In the genomic region with DNA sequence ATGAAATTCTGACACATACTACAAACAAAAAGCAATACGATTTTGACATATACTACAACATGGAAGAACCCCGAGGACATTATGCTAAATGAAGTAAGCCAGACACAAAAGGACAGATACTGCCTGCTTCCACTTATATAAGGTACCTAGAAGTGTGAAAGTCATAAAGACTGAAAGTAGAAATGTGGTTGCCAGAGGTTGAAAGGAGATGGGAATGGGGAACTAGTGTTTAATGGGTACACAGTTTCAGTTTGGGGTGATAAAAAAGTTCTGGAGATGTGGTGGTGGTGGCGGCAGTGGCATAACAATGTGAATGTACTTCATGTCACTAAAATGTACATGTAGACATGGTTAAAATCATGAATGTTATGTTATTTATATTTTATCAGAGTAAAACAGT, we compare ENCODE assay signal across 21 cellular contexts. TPM values are rescaled to one million over a fixed set of nuclear protein-coding genes. Genes with fewer than 3 reads are reported as not detected.
DNase-seq lines count a peak whose midpoint lies in the region; ATAC-seq, FAIRE-seq and TF ChIP-seq lines count a peak whose summit lies in the region.
"Had no signal": no experiment of that assay in that cellular context is flagged by ENCODE, and none has a peak within 500 bp of the region (broad histone marks: within the 10 kb centered on the region; RNA-seq: fewer than 3 reads in every experiment).

No MANE protein-coding gene starts in this region.

- in situ Hi-C loops in HepG2 (cut with HindIII; ENCODE audit: extremely low pct_ligation_motif_present, low pct_unique_long_range_greater_than_20kb): no loop called here

- TF ChIP-seq EP300 in HepG2 (IDR thresholded peaks at IDR 0.05; ENCODE audit: low read depth in 2 of 2, low read length in 2 of 2) (no peak), HepG2 (CRISPR knock-in tag; IDR thresholded peaks at IDR 0.05; ENCODE audit: borderline replicate concordance) (no peak)

- H3K4me1 ChIP-seq in HepG2 (ENCODE audit: insufficient read depth, low read length): peaks cover 18% of the 10 kb centered on the region
- H3K4me1 ChIP-seq: HAP-1, uterus had no signal

- no peak for TF ChIP-seq RAD21 in HepG2 (CRISPR knock-in tag; IDR thresholded peaks at IDR 0.05)

- no peaks in the 10 kb centered on the region for H4K20me1 ChIP-seq in HepG2 (ENCODE audit: insufficient read depth, low read length)

- POLR2A ChIA-PET in HepG2 (lab: Yijun Ruan, JAX): no interaction called here

- DNase-seq in GM12891 (ENCODE audit: insufficient read length, low spot score): no peak
- DNase-seq in hippocampal formation (lab: John Stamatoyannopoulos, UW): no peak
- DNase-seq in central memory CD4-positive, alpha-beta T cell: no peak
- DNase-seq in HepG2 (ENCODE audit: low spot score): no peak
- DNase-seq: ACHN; DMS 273 treated with DMSO at 0.1 percent for 48 hours; left ventricle myocardium superior; NCI-H187; NCI-H226; stimulated activated CD4-positive, alpha-beta T cell treated with anti-CD3 and anti-CD28 coated beads, Interleukin-4, amount 100 ng/mL, for 1 hour; uterus had no signal

- H3K27ac ChIP-seq in HepG2 (ENCODE audit: extremely low read length, insufficient read depth, low read length): no peak overlapping the region
- H3K27ac ChIP-seq: coronary artery, SK-N-MC, uterus had no signal

- intact Hi-C loops in HepG2 (cut with micrococcal nuclease; ENCODE audit: unreplicated experiment): no loop called here

- no peaks in the 10 kb centered on the region for H3K9me3 ChIP-seq in HepG2 (ENCODE audit: low read length)
- H3K9me3 ChIP-seq: HAP-1, uterus had no signal

- no TSS peak for BruUV-seq in HepG2 (replicated peaks; lab: Mats Ljungman, UMichigan)

- no peaks in the 10 kb centered on the region for H3K36me3 ChIP-seq in HepG2 (replicated peaks in 1 of 2; ENCODE audit: control insufficient read depth in 1 of 2, insufficient read depth in 2 of 2, low read length in 2 of 2)
- H3K36me3 ChIP-seq: HAP-1, uterus had no signal

- H3K4me2 ChIP-seq in HepG2 (ENCODE audit: low read depth, low read length): no peak overlapping the region
- H3K4me2 ChIP-seq: smooth muscle cell had no signal

- ATAC-seq in GM18870 (IDR thresholded peaks at IDR 0.05; ENCODE audit: unreplicated experiment): peak; percentile 76
- peak; percentile 56 for ATAC-seq in HG02798 (IDR thresholded peaks at IDR 0.05; ENCODE audit: poor library complexity, unreplicated experiment)
- peak; percentile 48 for ATAC-seq in HG03520 (IDR thresholded peaks at IDR 0.05; ENCODE audit: unreplicated experiment)
- no peak for ATAC-seq in HG03196 (IDR thresholded peaks at IDR 0.05; ENCODE audit: unreplicated experiment)
- ATAC-seq in HepG2: no peak
- ATAC-seq: left ventricle myocardium superior, WTC11 had no signal

- no peak for TF ChIP-seq POLR2A in GM12891 (IDR thresholded peaks at IDR 0.05; ENCODE audit: low read depth, low read length)
- TF ChIP-seq POLR2A in HepG2 (IDR thresholded peaks at IDR 0.05; ENCODE audit: insufficient read depth in 1 of 2, low read depth in 2 of 2, low read length in 2 of 2): no peak

- no peak overlapping the region for H3K4me3 ChIP-seq in HepG2 (replicated peaks in 1 of 3; ENCODE audit: insufficient read depth in 1 of 3, low read depth in 2 of 3, low read length in 3 of 3)
- H3K4me3 ChIP-seq: coronary artery, HAP-1, SK-N-MC, smooth muscle cell, uterus had no signal

- WGBS in HepG2 (ENCODE audit: low lambda C conversion rate): 37% methylated on average over 3 of the region's 3 CpGs

- H3K27me3 ChIP-seq in HepG2 (ENCODE audit: control insufficient read depth in 1 of 2, insufficient read depth in 2 of 2, low read length in 2 of 2): no peaks in the 10 kb centered on the region
- H3K27me3 ChIP-seq: uterus had no signal

- FAIRE-seq in GM12891 (lab: Jason Lieb, UNC) (peak; percentile 61), HepG2 (lab: Jason Lieb, UNC) (no peak)
- FAIRE-seq: endometrium had no signal

- H2AFZ ChIP-seq in HepG2 (ENCODE audit: low read length): no peak overlapping the region

- no peak for TF ChIP-seq CTCF in HepG2 (CRISPR knock-in tag; IDR thresholded peaks at IDR 0.05)

- CTCF ChIA-PET in HepG2 (lab: Yijun Ruan, JAX; ENCODE audit: low intra/inter-chr PET ratio, low total read pairs): no interaction called here

- no peaks in the 10 kb centered on the region for H3K79me2 ChIP-seq in HepG2 (ENCODE audit: insufficient read depth, low read length)

- H3K9ac ChIP-seq in HepG2 (ENCODE audit: insufficient read depth, low read depth, low read length): no peak overlapping the region

TF ChIP-seq in GM12891, 5 proteins besides CTCF, POLR2A, EP300 and RAD21:
- TF ChIP-seq SPI1 (IDR thresholded peaks at IDR 0.05; ENCODE audit: low read depth, low read length) (0 out of 2 replicates have a peak, but pooled peaks have one; percentile 31), TAF1 (IDR thresholded peaks at IDR 0.05; ENCODE audit: low read depth, low read length) (no peak), PAX5 (IDR thresholded peaks at IDR 0.05; ENCODE audit: insufficient read depth, low read length, severe bottlenecking) (no peak)

TF ChIP-seq in HepG2, 621 proteins besides CTCF, POLR2A, EP300 and RAD21 (continues in another document):
- TF ChIP-seq FOXP4 (CRISPR knock-in tag; IDR thresholded peaks at IDR 0.05): no peak
- TF ChIP-seq, protein P1, sequence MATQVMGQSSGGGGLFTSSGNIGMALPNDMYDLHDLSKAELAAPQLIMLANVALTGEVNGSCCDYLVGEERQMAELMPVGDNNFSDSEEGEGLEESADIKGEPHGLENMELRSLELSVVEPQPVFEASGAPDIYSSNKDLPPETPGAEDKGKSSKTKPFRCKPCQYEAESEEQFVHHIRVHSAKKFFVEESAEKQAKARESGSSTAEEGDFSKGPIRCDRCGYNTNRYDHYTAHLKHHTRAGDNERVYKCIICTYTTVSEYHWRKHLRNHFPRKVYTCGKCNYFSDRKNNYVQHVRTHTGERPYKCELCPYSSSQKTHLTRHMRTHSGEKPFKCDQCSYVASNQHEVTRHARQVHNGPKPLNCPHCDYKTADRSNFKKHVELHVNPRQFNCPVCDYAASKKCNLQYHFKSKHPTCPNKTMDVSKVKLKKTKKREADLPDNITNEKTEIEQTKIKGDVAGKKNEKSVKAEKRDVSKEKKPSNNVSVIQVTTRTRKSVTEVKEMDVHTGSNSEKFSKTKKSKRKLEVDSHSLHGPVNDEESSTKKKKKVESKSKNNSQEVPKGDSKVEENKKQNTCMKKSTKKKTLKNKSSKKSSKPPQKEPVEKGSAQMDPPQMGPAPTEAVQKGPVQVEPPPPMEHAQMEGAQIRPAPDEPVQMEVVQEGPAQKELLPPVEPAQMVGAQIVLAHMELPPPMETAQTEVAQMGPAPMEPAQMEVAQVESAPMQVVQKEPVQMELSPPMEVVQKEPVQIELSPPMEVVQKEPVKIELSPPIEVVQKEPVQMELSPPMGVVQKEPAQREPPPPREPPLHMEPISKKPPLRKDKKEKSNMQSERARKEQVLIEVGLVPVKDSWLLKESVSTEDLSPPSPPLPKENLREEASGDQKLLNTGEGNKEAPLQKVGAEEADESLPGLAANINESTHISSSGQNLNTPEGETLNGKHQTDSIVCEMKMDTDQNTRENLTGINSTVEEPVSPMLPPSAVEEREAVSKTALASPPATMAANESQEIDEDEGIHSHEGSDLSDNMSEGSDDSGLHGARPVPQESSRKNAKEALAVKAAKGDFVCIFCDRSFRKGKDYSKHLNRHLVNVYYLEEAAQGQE (IDR thresholded peaks at IDR 0.05; ENCODE audit: borderline replicate concordance in 1 of 2, low read depth in 1 of 2, low read length in 2 of 2): no peak
- TF ChIP-seq POLR2AphosphoS5 (IDR thresholded peaks at IDR 0.05; ENCODE audit: low read depth, low read length): no peak

RNA-seq across cellular contexts. Expression of gene NDFIP2, which starts 12.1 kb away (rescaled TPM):
- polyA plus RNA-seq in GM12891 (2012; ENCODE audit: low read depth, missing spikeins): 19.5 TPM
- 32.0 and 32.6 TPM in 2 replicates for total RNA-seq in HepG2 (2016; rRNA removed; fragmentation: Illumina TruSeq; extraction: Trizol)
- 5.4 and 6.5 TPM in 2 replicates for total RNA-seq in HepG2 (2016; cell fraction: cytosol; rRNA removed; fragmentation: Illumina TruSeq; extraction: Trizol; ENCODE audit: low read depth)
- 32.5 and 33.8 TPM in 2 replicates for total RNA-seq in HepG2 (2016; cell fraction: insoluble cytoplasmic fraction; rRNA removed; fragmentation: Illumina TruSeq; extraction: Trizol)
- total RNA-seq in HepG2 (2016; cell fraction: membrane; rRNA removed; fragmentation: Illumina TruSeq; extraction: Trizol): 11.7 and 12.3 TPM in 2 replicates
- total RNA-seq in HepG2 (2016; cell fraction: nucleus; rRNA removed; fragmentation: Illumina TruSeq; extraction: Trizol): 28.6 and 29.3 TPM in 2 replicates
- polyA plus RNA-seq in HepG2 (2011; rRNA removed): 22.8 and 23.2 TPM in 2 replicates
- polyA plus RNA-seq in HepG2 (2011; cell fraction: cytosol; rRNA removed): 11.6 and 13.3 TPM in 2 replicates
- 5.7 and 6.8 TPM in 2 replicates for polyA plus RNA-seq in HepG2 (2011; cell fraction: nucleus; rRNA removed)
- 19.8 and 27.5 TPM in 2 replicates for polyA plus RNA-seq in HepG2 (2012)
- polyA plus RNA-seq in HepG2 (2016; cell fraction: cytosol; fragmentation: Illumina TruSeq; extraction: Trizol; ENCODE audit: low read depth): 4.3 and 5.2 TPM in 2 replicates
- 27.0 and 28.4 TPM in 2 replicates for polyA plus RNA-seq in HepG2 (2016; cell fraction: insoluble cytoplasmic fraction; fragmentation: Illumina TruSeq; extraction: Trizol; ENCODE audit: low read depth)
- 9.5 TPM in 2 replicates for polyA plus RNA-seq in HepG2 (2016; cell fraction: membrane; fragmentation: Illumina TruSeq; extraction: Trizol; ENCODE audit: low read depth)
- polyA plus RNA-seq in HepG2 (2016; cell fraction: nucleus; fragmentation: Illumina TruSeq; extraction: Trizol; ENCODE audit: insufficient read depth, low read depth): 31.9 and 33.1 TPM in 2 replicates
- 26.2 and 77.2 TPM in 2 replicates for polyA minus RNA-seq in HepG2 (2011; rRNA and poly(A)+ RNA removed; ENCODE audit: low replicate concordance)
- 21.9 and 24.7 TPM in 2 replicates for polyA minus RNA-seq in HepG2 (2011; cell fraction: cytosol; rRNA and poly(A)+ RNA removed)
- 20.2 and 23.6 TPM in 2 replicates for polyA minus RNA-seq in HepG2 (2011; cell fraction: nucleus; rRNA and poly(A)+ RNA removed)

Comparison
In these comparisons a context has a peak if more than half of its experiments do, and no peak if none do; other contexts are left out.
1. ATAC-seq: peak in GM18870 (single experiment), HG02798 (single experiment) and HG03520 (single experiment); none in HG03196 (single experiment) and HepG2 (single experiment).